Comparison of ENCODE assay signal across 25 cellular contexts in the genomic region with DNA sequence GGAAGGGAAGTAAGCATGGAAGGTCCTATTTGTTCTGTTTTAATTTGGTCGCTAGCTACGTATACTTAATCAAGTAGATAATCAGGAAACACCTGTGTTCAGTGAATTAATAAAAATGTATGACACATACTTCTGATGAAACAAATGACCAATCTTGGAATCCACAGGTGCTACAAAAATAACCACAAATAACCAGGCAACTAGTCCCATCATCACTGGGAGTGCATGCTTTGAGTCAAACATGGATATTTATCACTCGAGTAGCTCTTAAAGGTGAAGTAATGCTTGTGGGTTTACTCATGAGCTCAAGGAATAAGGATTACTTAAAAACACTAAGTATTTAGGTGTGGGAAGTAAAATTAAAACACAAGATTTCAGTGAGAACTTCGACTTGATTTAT.
"Had no signal": no experiment of that assay in that cellular context is flagged by ENCODE, and none has a peak within 500 bp of the region (broad histone marks: within the 10 kb centered on the region; RNA-seq: fewer than 3 reads in every experiment).

No MANE protein-coding gene starts in this region.

- H3K4me2 ChIP-seq: KMS-11 had no signal

- H3K27me3 ChIP-seq: ascending aorta, body of pancreas, cardiac muscle cell had no signal

- H3K9me3 ChIP-seq: ascending aorta, body of pancreas had no signal

- DNase-seq: activated B cell treated with CpG ODN at 0.5 μM for 24 hours; activated CD4-positive, alpha-beta T cell treated with anti-CD3 and anti-CD28 coated beads for 1 hour; activated CD4-positive, alpha-beta T cell treated with anti-CD3 and anti-CD28 coated beads, Interleukin-2, amount 10 ng/mL, durations not matched to agents 24 days and 14 days; activated CD4-positive, alpha-beta T cell treated with anti-CD3 and anti-CD28 coated beads, Interleukin-2, amount 50 U/mL, for 48 hours; activated effector memory CD4-positive, alpha-beta T cell treated with anti-CD3 and anti-CD28 coated beads, Interleukin-2, amount 50 U/mL, for 16 hours; activated naive CD4-positive, alpha-beta T cell treated with Interleukin-2 at 50 U/mL for 16 hours; activated naive CD8-positive, alpha-beta T cell treated with anti-CD3 and anti-CD28 coated beads, Interleukin-2, amount 50 U/mL, for 24 hours; activated T-cell treated with anti-CD3 and anti-CD28 coated beads, Interleukin-2, amount 50 U/mL, for 4 hours; amniotic stem cell; body of pancreas; MM.1S; NCI-H1105; NCI-H1436; NCI-H1694 treated with DMSO at 0.1 percent for 48 hours; NCI-H2029 treated with DMSO at 0.1 percent for 48 hours; NCI-H510A treated with DMSO at 0.1 percent for 48 hours; NCI-H69; NK-92 treated with Interleukin-12 subunit alpha and Interleukin-12 subunit beta, amount 100 ng/mL, for 24 hours; SHP77 treated with DMSO at 0.1 percent for 48 hours; T-helper 17 cell; T-helper 9 cell had no signal

- ATAC-seq: activated naive CD4-positive, alpha-beta T cell treated with anti-CD3 and anti-CD28 coated beads, Interleukin-2, amount 50 U/mL, for 72 hours; activated naive CD8-positive, alpha-beta T cell treated with anti-CD3 and anti-CD28 coated beads, Interleukin-2, amount 50 U/mL, for 24 hours; activated T-cell treated with anti-CD3 and anti-CD28 coated beads, Interleukin-2, amount 50 U/mL, for 4 hours; body of pancreas; T-helper 17 cell had no signal

- H3K4me1 ChIP-seq: body of pancreas had no signal

- H3K27ac ChIP-seq: ascending aorta, body of pancreas, cardiac muscle cell, KMS-11 had no signal

- H3K4me3 ChIP-seq: ascending aorta, body of pancreas, cardiac muscle cell had no signal

- H3K9ac ChIP-seq: KMS-11 had no signal

- H3K36me3 ChIP-seq: ascending aorta, cardiac muscle cell had no signal
